7 cellular contexts compared by ENCODE assay signal in genomic region chr11:97007283-97007682, GRCh38.
"Had no signal": no experiment of that assay in that cellular context is flagged by ENCODE, and none has a peak within 500 bp of the region (broad histone marks: within the 10 kb centered on the region; RNA-seq: fewer than 3 reads in every experiment).

No MANE protein-coding gene starts in this region.

- H3K4me3 Mint-ChIP-seq: H9, IgD-negative memory B cell had no signal

- DNase-seq: GOT3, H9, HCEC 1CT, KBM-7 had no signal

- H3K36me3 Mint-ChIP-seq: IgD-negative memory B cell had no signal

- H3K27me3 Mint-ChIP-seq: IgD-negative memory B cell had no signal

- H3K4me1 Mint-ChIP-seq: IgD-negative memory B cell had no signal

- FAIRE-seq: H54, HTR-8/SVneo had no signal

- H3K9me3 Mint-ChIP-seq: H9 had no signal

- H3K27ac Mint-ChIP-seq: H9, IgD-negative memory B cell had no signal
